Comparison of ENCODE assay signal across 8 cellular contexts in the genomic region with DNA sequence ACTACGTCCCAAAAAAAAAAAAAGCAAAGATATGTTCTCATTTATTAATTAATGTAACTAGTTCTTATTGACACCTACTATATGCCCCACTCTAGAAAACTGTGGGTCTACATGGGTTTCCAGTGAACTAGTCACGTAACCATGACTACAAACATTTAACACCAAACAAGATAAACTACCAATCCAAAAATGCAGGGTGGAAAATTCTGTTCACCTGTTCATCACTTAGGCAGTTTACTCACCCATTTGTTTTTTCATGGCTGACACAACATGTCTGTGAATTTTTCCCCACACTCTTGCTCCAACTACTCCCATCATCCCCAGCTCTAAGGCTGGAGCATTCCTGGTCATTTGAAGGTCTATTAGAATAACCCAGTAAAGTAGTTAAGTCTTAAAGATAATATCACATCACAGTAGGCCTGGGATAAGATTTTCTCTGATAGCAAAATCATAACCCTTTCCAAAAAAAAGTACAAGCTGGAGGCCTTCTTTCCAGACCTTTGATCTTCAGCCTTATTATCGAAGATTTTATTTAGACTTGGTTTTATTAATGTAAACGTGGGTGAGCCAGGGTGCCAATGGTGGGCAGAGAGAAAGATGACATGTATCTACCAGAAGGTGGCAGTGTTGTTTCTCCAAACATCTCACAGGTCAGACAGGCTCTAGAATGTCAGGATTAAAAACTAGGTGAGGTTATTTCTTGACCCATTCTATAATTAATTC.
DNase-seq lines count a peak whose midpoint lies in the region; ATAC-seq and TF ChIP-seq lines count a peak whose summit lies in the region.

No MANE protein-coding gene starts in this region.

- DNase-seq in DMS153 treated with DMSO at 0.1 percent for 48 hours (lab: John Stamatoyannopoulos, UW; ENCODE audit: unreplicated experiment) (peak; percentile 75), RPMI8226 (peak; percentile 41), choroid plexus epithelial cell (ENCODE audit: low read depth) (peak; percentile 73), left lung (no peak), thyroid gland (peak; percentile 13 to 16)
- no peak for DNase-seq in effector CD8-positive, alpha-beta T cell (lab: John Stamatoyannopoulos, UW)

- peak; percentile 87 for TF ChIP-seq CTCF in Loucy (conservative IDR thresholded peaks at IDR 0.05; ENCODE audit: low read length)
- TF ChIP-seq CTCF in choroid plexus epithelial cell (conservative IDR thresholded peaks at IDR 0.05; ENCODE audit: low read depth, low read length): peak; percentile 79
- peak; percentile 60 to 81 for TF ChIP-seq CTCF in left lung (IDR thresholded peaks at IDR 0.05)
- peak; percentile 37 to 88 (median 76) for TF ChIP-seq CTCF in thyroid gland (IDR thresholded peaks at IDR 0.05)

- 43 to 49% methylated on average over 4 of the region's 4 CpGs for WGBS in thyroid gland, 2 donors

- intact Hi-C loops in left lung (cut with DNase I) (loop anchor here in 1 of 2 donors (2.0 kb wide), 1 partner anchor 318 kb away; no protein-coding TSS in a partner anchor), thyroid gland (cut with DNase I) (loop anchor here (5.0 to 10.0 kb wide), 2 partner anchors 58 to 315 kb away; a partner anchor contains a TSS)

- H3K4me3 ChIP-seq in Loucy (ENCODE audit: low read length, poor library complexity, severe bottlenecking) (no peak overlapping the region), choroid plexus epithelial cell (ENCODE audit: low read depth, low read length) (no peak overlapping the region), left lung (no peak overlapping the region), thyroid gland (replicated peaks in 1 of 3) (no peak overlapping the region)

- H3K36me3 ChIP-seq in Loucy (ENCODE audit: insufficient read depth, low read length) (no peaks in the 10 kb centered on the region), left lung (no peaks in the 10 kb centered on the region), thyroid gland (no peaks in the 10 kb centered on the region)

- no peaks in the 10 kb centered on the region for H3F3A ChIP-seq in Loucy (ENCODE audit: low read depth)

- 0 out of 2 replicates have a peak overlapping the region, but pooled peaks have one; percentile 49 for H2AFZ ChIP-seq in Loucy (ENCODE audit: low read length)

- ATAC-seq in GM19455 (IDR thresholded peaks at IDR 0.05; ENCODE audit: unreplicated experiment) (peak; percentile 86), left lung (peak; percentile 95)

- H3K9me3 ChIP-seq in Loucy (ENCODE audit: insufficient read depth, low read depth, low read length) (no peaks in the 10 kb centered on the region), left lung (no peaks in the 10 kb centered on the region), thyroid gland (no peaks in the 10 kb centered on the region)

- H3K9me2 ChIP-seq in Loucy (replicated peaks; ENCODE audit: low read depth, low read length): no peaks in the 10 kb centered on the region

- no peaks in the 10 kb centered on the region for H3K27me3 ChIP-seq in Loucy (ENCODE audit: insufficient read depth, low read length, poor library complexity, severe bottlenecking)
- H3K27me3 ChIP-seq in left lung: no peaks in the 10 kb centered on the region
- no peaks in the 10 kb centered on the region for H3K27me3 ChIP-seq in thyroid gland

- no peaks in the 10 kb centered on the region for H4K20me1 ChIP-seq in Loucy (ENCODE audit: insufficient read depth, low read length, poor library complexity, severe bottlenecking)

- no peaks in the 10 kb centered on the region for H3K79me2 ChIP-seq in Loucy (ENCODE audit: insufficient read depth, low read length)

- H3K9ac ChIP-seq in Loucy (ENCODE audit: low read depth, low read length, poor library complexity, severe bottlenecking): no peak overlapping the region

- no peak for TF ChIP-seq POLR2A in thyroid gland (IDR thresholded peaks at IDR 0.05)

- no peak overlapping the region for H3K4me2 ChIP-seq in Loucy (ENCODE audit: low read depth, low read length, poor library complexity, severe bottlenecking)

- H3K4me1 ChIP-seq in Loucy (ENCODE audit: insufficient read depth, low read length, poor library complexity, severe bottlenecking): no peaks in the 10 kb centered on the region
- no peaks in the 10 kb centered on the region for H3K4me1 ChIP-seq in left lung
- no peaks in the 10 kb centered on the region for H3K4me1 ChIP-seq in thyroid gland

- no peak overlapping the region for H3K27ac ChIP-seq in left lung
- H3K27ac ChIP-seq in thyroid gland: no peak overlapping the region

Comparison
In these comparisons a context has a peak if more than half of its experiments do, and no peak if none do; other contexts are left out.
1. DNase-seq: peak in DMS153 treated with DMSO at 0.1 percent for 48 hours (single experiment), RPMI8226 (single experiment), choroid plexus epithelial cell (single experiment) and thyroid gland (2 of 2); none in left lung (0 of 2) and effector CD8-positive, alpha-beta T cell (single experiment).
2. Peak in every context shown above with its lines, with median percentiles within 50 percentile points of each other: CTCF ChIP-seq.